1 cellular context compared by ENCODE assay signal in the genomic region with DNA sequence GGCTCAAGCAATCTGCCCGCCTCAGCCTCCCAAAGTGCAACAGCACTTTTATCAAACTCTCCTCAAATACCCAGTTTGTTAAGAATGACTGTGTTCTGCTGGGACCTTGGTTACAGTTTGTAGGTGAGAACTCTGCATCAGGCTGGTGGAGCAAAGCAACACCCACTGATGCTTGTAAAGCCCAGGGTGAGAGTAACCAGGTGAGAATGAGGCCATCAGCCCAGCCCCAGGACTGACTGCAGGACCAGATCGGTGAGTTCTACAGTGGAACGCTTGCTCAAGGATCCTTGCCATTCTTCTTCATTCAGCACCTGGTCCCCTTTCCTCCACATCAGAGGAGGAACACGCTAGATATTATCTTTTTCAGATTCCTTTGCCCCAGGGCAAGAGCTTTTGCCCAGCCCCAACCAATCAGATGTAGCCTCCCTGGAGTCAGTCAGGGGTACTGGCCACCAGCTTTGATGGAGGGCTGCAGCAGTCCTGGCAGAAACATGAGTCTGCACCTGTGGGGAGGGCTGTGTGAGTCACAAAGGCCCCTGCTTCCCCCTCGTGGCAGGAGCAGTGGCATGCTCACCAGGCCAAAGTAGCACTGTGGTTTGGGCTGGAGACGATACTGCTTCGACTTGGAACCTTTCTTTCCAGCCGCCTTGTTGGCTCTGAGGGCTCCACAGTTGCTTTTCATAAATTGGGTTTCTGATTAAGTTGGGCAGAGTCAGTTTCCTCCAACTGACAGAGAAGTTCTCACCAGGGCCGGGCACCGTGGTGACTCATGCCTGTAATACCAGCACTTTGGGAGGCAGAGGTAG.
A peak's percentile ranks its signal among the peaks of the same experiment; 100 is the strongest.
TF ChIP-seq lines count a peak whose summit lies in the region.

No MANE protein-coding gene starts in this region.

TF ChIP-seq in HepG2, 621 proteins besides CTCF, POLR2A, EP300 and RAD21 (continued from another document and continues in another):
- TF ChIP-seq ZNF646 (CRISPR knock-in tag; IDR thresholded peaks at IDR 0.05): no peak
- TF ChIP-seq ETS1 (CRISPR knock-in tag; IDR thresholded peaks at IDR 0.05): no peak
- TF ChIP-seq ZNF891 (CRISPR knock-in tag; IDR thresholded peaks at IDR 0.05): no peak
- TF ChIP-seq AKAP8 (CRISPR knock-in tag; IDR thresholded peaks at IDR 0.05): no peak
- TF ChIP-seq ZNF333 (CRISPR knock-in tag; IDR thresholded peaks at IDR 0.05; ENCODE audit: borderline replicate concordance): no peak
- TF ChIP-seq WIZ (CRISPR knock-in tag; IDR thresholded peaks at IDR 0.05): no peak
- no peak for TF ChIP-seq ZNF512B (CRISPR knock-in tag; IDR thresholded peaks at IDR 0.05; ENCODE audit: borderline replicate concordance)
- no peak for TF ChIP-seq SOX6 (IDR thresholded peaks at IDR 0.05)
- peak; percentile 26; the same call in 1 of the 2 replicates for TF ChIP-seq SOX6 (CRISPR knock-in tag; IDR thresholded peaks at IDR 0.05)
- 0 out of 2 replicates have a peak, but pooled peaks have one; percentile 45 for TF ChIP-seq MXD4 (CRISPR knock-in tag; IDR thresholded peaks at IDR 0.05)
- 0 out of 2 replicates have a peak, but pooled peaks have one; percentile 34 for TF ChIP-seq PHF8 (CRISPR knock-in tag; IDR thresholded peaks at IDR 0.05)
- no peak for TF ChIP-seq TCF12 (IDR thresholded peaks at IDR 0.05)
- TF ChIP-seq TCF12 (CRISPR knock-in tag; IDR thresholded peaks at IDR 0.05): no peak
- no peak; the same call in 1 of the 2 replicates for TF ChIP-seq ZNF547 (CRISPR knock-in tag; IDR thresholded peaks at IDR 0.05)
- no peak for TF ChIP-seq ZNF234 (CRISPR knock-in tag; conservative IDR thresholded peaks at IDR 0.05)
- TF ChIP-seq ZNF605 (CRISPR knock-in tag; IDR thresholded peaks at IDR 0.05): peak; percentile 32; the same call in 1 of the 2 replicates
- no peak for TF ChIP-seq BRCA1 (CRISPR knock-in tag; IDR thresholded peaks at IDR 0.05)
- peak; percentile 50; the same call in 1 of the 2 replicates for TF ChIP-seq FOXO1 (CRISPR knock-in tag; IDR thresholded peaks at IDR 0.05)
- TF ChIP-seq ZNF574 (CRISPR knock-in tag; IDR thresholded peaks at IDR 0.05): no peak
- TF ChIP-seq USF2 (IDR thresholded peaks at IDR 0.05; ENCODE audit: low read depth, low read length): no peak
- no peak for TF ChIP-seq USF2 (CRISPR knock-in tag; IDR thresholded peaks at IDR 0.05; ENCODE audit: borderline replicate concordance)
- no peak for TF ChIP-seq ZNF550 (CRISPR knock-in tag; IDR thresholded peaks at IDR 0.05; ENCODE audit: borderline replicate concordance)
- TF ChIP-seq JUND (CRISPR knock-in tag; IDR thresholded peaks at IDR 0.05): 0 out of 2 replicates have a peak, but pooled peaks have one; percentile 44
- TF ChIP-seq, protein P1, sequence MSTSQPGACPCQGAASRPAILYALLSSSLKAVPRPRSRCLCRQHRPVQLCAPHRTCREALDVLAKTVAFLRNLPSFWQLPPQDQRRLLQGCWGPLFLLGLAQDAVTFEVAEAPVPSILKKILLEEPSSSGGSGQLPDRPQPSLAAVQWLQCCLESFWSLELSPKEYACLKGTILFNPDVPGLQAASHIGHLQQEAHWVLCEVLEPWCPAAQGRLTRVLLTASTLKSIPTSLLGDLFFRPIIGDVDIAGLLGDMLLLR (CRISPR knock-in tag; IDR thresholded peaks at IDR 0.05): no peak
- 0 out of 2 replicates have a peak, but pooled peaks have one; percentile 44 for TF ChIP-seq ZNF580 (CRISPR knock-in tag; IDR thresholded peaks at IDR 0.05; ENCODE audit: borderline replicate concordance, low read depth)
- TF ChIP-seq SP1 (IDR thresholded peaks at IDR 0.05): no peak
- no peak for TF ChIP-seq SP1 (CRISPR knock-in tag; IDR thresholded peaks at IDR 0.05)
